ENCODE assay signal across 1 cellular context in the genomic region with DNA sequence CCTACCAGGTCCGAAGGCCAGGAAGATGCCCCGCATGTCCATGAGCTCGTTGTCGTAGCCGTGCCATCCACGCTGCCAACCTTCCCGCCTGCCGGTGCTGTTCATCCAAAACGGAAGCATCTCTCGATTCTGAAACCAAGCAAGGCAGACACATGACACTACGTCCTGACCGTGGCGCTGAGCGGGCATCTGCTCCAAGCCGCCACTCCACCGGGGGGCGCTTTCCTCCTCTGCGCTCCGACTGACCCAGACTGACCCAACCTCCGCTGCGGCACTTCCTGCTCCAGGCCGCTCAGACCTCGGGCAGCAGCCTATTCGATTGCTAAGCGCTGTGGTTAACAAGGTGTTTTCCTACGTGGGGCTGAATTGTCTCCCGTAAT.
A peak's percentile ranks its signal among the peaks of the same experiment; 100 is the strongest.
TF ChIP-seq lines count a peak whose summit lies in the region.

No MANE protein-coding gene starts in this region.

TF ChIP-seq in H1, 55 proteins besides CTCF, POLR2A, EP300 and RAD21 (continued from another document):
- TF ChIP-seq BACH1 (IDR thresholded peaks at IDR 0.05; ENCODE audit: low read length) (peak; percentile 65; the same call in 1 of the 2 replicates), YY1 (IDR thresholded peaks at IDR 0.05; ENCODE audit: low read depth, low read length) (peak; percentile 43; the same call in 1 of the 2 replicates), NRF1 (IDR thresholded peaks at IDR 0.05; ENCODE audit: low read depth, low read length) (no peak), CREB1 (IDR thresholded peaks at IDR 0.05) (no peak), BCL11A (IDR thresholded peaks at IDR 0.05; ENCODE audit: low read depth in 2 of 2, low read length in 2 of 2) (no peak), PHF8 (conservative IDR thresholded peaks at IDR 0.05; ENCODE audit: low read depth, low read length) (no peak), SIN3A (conservative IDR thresholded peaks at IDR 0.05 in 1 of 2, IDR thresholded peaks at IDR 0.05 in 1 of 2; ENCODE audit: low read depth in 1 of 2, low read length in 2 of 2) (no peak), RBBP5 (IDR thresholded peaks at IDR 0.05; ENCODE audit: borderline replicate concordance, low read depth, low read length) (no peak), SP2 (IDR thresholded peaks at IDR 0.05; ENCODE audit: low read length) (no peak), JUND (IDR thresholded peaks at IDR 0.05; ENCODE audit: low read length) (no peak), MAFK (IDR thresholded peaks at IDR 0.05; ENCODE audit: low read depth, low read length) (no peak), CHD1 (IDR thresholded peaks at IDR 0.05; ENCODE audit: low read depth, low read length) (no peak), RXRA (IDR thresholded peaks at IDR 0.05; ENCODE audit: insufficient read depth, low read depth, low read length) (no peak), TCF12 (IDR thresholded peaks at IDR 0.05; ENCODE audit: low read depth, low read length) (no peak), EZH2 (IDR thresholded peaks at IDR 0.05; ENCODE audit: low read depth, low read length, severe bottlenecking) (no peak), SIX5 (IDR thresholded peaks at IDR 0.05; ENCODE audit: low read depth, low read length) (no peak), GTF2F1 (IDR thresholded peaks at IDR 0.05; ENCODE audit: borderline replicate concordance, low read depth, low read length) (no peak), SAP30 (IDR thresholded peaks at IDR 0.05; ENCODE audit: insufficient read depth, insufficient replicate concordance, low read length) (no peak), SP4 (IDR thresholded peaks at IDR 0.05; ENCODE audit: low read length) (no peak), CBX5 (IDR thresholded peaks at IDR 0.05; ENCODE audit: low read depth, low read length) (no peak), SRF (IDR thresholded peaks at IDR 0.05; ENCODE audit: low read depth, low read length) (no peak), GABPA (IDR thresholded peaks at IDR 0.05; ENCODE audit: borderline replicate concordance, insufficient read depth, low read length) (peak; percentile 75; the same call in 1 of the 2 replicates), NANOG (IDR thresholded peaks at IDR 0.05; ENCODE audit: insufficient read depth, low read depth, low read length, poor library complexity, severe bottlenecking) (no peak), TAF7 (optimal IDR thresholded peaks at IDR 0.05; ENCODE audit: borderline replicate concordance, low read depth, low read length) (no peak), HDAC6 (IDR thresholded peaks at IDR 0.05; ENCODE audit: low read depth, low read length) (no peak), KDM1A (IDR thresholded peaks at IDR 0.05; ENCODE audit: borderline replicate concordance, low read length) (no peak), POLR2AphosphoS5 (IDR thresholded peaks at IDR 0.05; ENCODE audit: low read depth, low read length) (no peak), RFX5 (IDR thresholded peaks at IDR 0.05; ENCODE audit: borderline replicate concordance, low read depth, low read length) (no peak), FOSL1 (IDR thresholded peaks at IDR 0.05; ENCODE audit: insufficient read depth, low read depth, low read length) (no peak), KDM5A (IDR thresholded peaks at IDR 0.05; ENCODE audit: low read length) (no peak), CEBPB (IDR thresholded peaks at IDR 0.05; ENCODE audit: low read depth, low read length) (no peak)
- TF ChIP-seq, protein P1, sequence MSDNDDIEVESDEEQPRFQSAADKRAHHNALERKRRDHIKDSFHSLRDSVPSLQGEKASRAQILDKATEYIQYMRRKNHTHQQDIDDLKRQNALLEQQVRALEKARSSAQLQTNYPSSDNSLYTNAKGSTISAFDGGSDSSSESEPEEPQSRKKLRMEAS (IDR thresholded peaks at IDR 0.05): peak; percentile 87
- TF ChIP-seq, protein P2, sequence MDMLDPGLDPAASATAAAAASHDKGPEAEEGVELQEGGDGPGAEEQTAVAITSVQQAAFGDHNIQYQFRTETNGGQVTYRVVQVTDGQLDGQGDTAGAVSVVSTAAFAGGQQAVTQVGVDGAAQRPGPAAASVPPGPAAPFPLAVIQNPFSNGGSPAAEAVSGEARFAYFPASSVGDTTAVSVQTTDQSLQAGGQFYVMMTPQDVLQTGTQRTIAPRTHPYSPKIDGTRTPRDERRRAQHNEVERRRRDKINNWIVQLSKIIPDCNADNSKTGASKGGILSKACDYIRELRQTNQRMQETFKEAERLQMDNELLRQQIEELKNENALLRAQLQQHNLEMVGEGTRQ (IDR thresholded peaks at IDR 0.05; ENCODE audit: low read length): no peak
- TF ChIP-seq, protein P3, sequence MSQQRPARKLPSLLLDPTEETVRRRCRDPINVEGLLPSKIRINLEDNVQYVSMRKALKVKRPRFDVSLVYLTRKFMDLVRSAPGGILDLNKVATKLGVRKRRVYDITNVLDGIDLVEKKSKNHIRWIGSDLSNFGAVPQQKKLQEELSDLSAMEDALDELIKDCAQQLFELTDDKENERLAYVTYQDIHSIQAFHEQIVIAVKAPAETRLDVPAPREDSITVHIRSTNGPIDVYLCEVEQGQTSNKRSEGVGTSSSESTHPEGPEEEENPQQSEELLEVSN (IDR thresholded peaks at IDR 0.05): peak; percentile 88
- TF ChIP-seq, protein P4, sequence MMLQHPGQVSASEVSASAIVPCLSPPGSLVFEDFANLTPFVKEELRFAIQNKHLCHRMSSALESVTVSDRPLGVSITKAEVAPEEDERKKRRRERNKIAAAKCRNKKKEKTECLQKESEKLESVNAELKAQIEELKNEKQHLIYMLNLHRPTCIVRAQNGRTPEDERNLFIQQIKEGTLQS (IDR thresholded peaks at IDR 0.05; ENCODE audit: insufficient read depth, low read depth, low read length): no peak
- TF ChIP-seq, protein P5, sequence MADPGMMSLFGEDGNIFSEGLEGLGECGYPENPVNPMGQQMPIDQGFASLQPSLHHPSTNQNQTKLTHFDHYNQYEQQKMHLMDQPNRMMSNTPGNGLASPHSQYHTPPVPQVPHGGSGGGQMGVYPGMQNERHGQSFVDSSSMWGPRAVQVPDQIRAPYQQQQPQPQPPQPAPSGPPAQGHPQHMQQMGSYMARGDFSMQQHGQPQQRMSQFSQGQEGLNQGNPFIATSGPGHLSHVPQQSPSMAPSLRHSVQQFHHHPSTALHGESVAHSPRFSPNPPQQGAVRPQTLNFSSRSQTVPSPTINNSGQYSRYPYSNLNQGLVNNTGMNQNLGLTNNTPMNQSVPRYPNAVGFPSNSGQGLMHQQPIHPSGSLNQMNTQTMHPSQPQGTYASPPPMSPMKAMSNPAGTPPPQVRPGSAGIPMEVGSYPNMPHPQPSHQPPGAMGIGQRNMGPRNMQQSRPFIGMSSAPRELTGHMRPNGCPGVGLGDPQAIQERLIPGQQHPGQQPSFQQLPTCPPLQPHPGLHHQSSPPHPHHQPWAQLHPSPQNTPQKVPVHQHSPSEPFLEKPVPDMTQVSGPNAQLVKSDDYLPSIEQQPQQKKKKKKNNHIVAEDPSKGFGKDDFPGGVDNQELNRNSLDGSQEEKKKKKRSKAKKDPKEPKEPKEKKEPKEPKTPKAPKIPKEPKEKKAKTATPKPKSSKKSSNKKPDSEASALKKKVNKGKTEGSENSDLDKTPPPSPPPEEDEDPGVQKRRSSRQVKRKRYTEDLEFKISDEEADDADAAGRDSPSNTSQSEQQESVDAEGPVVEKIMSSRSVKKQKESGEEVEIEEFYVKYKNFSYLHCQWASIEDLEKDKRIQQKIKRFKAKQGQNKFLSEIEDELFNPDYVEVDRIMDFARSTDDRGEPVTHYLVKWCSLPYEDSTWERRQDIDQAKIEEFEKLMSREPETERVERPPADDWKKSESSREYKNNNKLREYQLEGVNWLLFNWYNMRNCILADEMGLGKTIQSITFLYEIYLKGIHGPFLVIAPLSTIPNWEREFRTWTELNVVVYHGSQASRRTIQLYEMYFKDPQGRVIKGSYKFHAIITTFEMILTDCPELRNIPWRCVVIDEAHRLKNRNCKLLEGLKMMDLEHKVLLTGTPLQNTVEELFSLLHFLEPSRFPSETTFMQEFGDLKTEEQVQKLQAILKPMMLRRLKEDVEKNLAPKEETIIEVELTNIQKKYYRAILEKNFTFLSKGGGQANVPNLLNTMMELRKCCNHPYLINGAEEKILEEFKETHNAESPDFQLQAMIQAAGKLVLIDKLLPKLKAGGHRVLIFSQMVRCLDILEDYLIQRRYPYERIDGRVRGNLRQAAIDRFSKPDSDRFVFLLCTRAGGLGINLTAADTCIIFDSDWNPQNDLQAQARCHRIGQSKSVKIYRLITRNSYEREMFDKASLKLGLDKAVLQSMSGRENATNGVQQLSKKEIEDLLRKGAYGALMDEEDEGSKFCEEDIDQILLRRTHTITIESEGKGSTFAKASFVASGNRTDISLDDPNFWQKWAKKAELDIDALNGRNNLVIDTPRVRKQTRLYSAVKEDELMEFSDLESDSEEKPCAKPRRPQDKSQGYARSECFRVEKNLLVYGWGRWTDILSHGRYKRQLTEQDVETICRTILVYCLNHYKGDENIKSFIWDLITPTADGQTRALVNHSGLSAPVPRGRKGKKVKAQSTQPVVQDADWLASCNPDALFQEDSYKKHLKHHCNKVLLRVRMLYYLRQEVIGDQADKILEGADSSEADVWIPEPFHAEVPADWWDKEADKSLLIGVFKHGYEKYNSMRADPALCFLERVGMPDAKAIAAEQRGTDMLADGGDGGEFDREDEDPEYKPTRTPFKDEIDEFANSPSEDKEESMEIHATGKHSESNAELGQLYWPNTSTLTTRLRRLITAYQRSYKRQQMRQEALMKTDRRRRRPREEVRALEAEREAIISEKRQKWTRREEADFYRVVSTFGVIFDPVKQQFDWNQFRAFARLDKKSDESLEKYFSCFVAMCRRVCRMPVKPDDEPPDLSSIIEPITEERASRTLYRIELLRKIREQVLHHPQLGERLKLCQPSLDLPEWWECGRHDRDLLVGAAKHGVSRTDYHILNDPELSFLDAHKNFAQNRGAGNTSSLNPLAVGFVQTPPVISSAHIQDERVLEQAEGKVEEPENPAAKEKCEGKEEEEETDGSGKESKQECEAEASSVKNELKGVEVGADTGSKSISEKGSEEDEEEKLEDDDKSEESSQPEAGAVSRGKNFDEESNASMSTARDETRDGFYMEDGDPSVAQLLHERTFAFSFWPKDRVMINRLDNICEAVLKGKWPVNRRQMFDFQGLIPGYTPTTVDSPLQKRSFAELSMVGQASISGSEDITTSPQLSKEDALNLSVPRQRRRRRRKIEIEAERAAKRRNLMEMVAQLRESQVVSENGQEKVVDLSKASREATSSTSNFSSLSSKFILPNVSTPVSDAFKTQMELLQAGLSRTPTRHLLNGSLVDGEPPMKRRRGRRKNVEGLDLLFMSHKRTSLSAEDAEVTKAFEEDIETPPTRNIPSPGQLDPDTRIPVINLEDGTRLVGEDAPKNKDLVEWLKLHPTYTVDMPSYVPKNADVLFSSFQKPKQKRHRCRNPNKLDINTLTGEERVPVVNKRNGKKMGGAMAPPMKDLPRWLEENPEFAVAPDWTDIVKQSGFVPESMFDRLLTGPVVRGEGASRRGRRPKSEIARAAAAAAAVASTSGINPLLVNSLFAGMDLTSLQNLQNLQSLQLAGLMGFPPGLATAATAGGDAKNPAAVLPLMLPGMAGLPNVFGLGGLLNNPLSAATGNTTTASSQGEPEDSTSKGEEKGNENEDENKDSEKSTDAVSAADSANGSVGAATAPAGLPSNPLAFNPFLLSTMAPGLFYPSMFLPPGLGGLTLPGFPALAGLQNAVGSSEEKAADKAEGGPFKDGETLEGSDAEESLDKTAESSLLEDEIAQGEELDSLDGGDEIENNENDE (IDR thresholded peaks at IDR 0.05; ENCODE audit: insufficient replicate concordance, low read length): no peak
- TF ChIP-seq, protein P6, sequence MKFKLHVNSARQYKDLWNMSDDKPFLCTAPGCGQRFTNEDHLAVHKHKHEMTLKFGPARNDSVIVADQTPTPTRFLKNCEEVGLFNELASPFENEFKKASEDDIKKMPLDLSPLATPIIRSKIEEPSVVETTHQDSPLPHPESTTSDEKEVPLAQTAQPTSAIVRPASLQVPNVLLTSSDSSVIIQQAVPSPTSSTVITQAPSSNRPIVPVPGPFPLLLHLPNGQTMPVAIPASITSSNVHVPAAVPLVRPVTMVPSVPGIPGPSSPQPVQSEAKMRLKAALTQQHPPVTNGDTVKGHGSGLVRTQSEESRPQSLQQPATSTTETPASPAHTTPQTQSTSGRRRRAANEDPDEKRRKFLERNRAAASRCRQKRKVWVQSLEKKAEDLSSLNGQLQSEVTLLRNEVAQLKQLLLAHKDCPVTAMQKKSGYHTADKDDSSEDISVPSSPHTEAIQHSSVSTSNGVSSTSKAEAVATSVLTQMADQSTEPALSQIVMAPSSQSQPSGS (IDR thresholded peaks at IDR 0.05; ENCODE audit: low read length): no peak
